In the genomic region with DNA sequence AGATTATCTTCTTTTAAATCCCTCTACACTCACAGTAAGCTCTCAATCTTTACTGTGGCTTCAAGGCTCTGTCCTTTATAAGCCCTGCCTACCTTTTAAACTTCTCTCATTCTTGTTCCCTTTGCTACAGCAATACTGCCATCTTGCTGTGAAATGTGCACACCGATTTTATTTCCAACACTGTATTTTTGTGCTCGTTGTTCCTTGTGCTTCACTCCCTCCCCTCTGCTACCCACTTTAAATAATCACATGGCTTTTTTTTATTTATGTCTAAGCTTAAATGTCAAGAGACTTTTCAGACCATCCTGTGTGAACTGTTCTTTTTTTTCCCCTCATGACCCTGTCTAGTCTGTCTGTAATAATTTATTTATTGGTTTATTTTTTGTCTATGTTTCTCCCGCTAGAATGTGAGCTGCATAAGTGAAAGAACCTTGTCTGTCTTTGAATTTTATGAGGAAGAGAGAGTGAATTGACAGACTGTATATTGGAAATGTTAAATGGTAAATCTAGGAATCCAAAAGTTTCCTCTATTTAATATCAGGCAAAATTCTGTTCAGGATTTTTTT, we compare ENCODE assay signal across 1 cellular context.
TF ChIP-seq lines count a peak whose summit lies in the region.

No MANE protein-coding gene starts in this region.

TF ChIP-seq in SK-N-SH, 30 proteins besides CTCF, POLR2A, EP300 and RAD21 (continued from another document):
- TF ChIP-seq, protein P1, sequence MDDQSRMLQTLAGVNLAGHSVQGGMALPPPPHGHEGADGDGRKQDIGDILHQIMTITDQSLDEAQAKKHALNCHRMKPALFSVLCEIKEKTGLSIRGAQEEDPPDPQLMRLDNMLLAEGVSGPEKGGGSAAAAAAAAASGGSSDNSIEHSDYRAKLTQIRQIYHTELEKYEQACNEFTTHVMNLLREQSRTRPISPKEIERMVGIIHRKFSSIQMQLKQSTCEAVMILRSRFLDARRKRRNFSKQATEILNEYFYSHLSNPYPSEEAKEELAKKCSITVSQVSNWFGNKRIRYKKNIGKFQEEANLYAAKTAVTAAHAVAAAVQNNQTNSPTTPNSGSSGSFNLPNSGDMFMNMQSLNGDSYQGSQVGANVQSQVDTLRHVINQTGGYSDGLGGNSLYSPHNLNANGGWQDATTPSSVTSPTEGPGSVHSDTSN (IDR thresholded peaks at IDR 0.05), result no peak
- TF ChIP-seq MEF2A (IDR thresholded peaks at IDR 0.05; ENCODE audit: borderline replicate concordance, low read depth), result no peak
- no peak for TF ChIP-seq FOXJ3 (CRISPR knock-in tag; IDR thresholded peaks at IDR 0.05)
- no peak for TF ChIP-seq REST (IDR thresholded peaks at IDR 0.05; ENCODE audit: low read depth, low read length)
TF ChIP-seq in SK-N-SH: peak in this region for 0.
